12 cellular contexts compared by ENCODE assay signal in the genomic region with DNA sequence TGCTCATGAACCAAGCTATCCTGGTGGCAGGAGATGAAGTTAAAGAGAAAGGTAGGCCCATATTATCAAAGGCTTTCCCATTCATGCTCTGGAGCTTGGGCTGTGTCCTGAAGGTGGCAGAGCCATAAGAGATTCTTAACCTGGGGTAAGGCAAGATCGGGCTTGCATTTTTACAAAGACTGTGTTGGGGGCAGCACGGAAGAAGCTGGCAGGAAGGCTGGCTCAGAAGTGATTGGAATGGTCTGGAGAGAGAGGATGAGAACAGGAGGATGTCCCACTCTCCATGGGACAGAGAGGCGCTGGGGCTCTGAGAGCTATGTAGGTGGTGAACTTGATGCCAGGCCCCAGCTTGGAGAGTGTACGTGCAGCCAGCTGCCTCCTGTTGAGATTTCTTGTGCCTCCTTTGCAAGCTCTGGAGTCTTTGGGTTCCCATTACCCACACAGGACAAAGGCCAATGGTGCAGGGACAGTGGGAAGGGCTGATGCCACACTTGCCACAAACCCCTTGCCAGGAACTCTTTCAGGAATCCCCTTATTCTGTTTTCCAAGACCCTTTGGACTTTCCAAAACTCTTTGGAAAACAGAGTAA. TPM values are rescaled to one million over a fixed set of nuclear protein-coding genes. Genes with fewer than 3 reads are reported as not detected.
DNase-seq lines count a peak whose midpoint lies in the region; ATAC-seq, FAIRE-seq and TF ChIP-seq lines count a peak whose summit lies in the region.
"Had no signal": no experiment of that assay in that cellular context is flagged by ENCODE, and none has a peak within 500 bp of the region (broad histone marks: within the 10 kb centered on the region; RNA-seq: fewer than 3 reads in every experiment).

No MANE protein-coding gene starts in this region.

- WGBS in HUES64, result 58% methylated on average over 4 of the region's 4 CpGs
- WGBS in lung, 2 donors, result 82 to 91% methylated on average over 4 of the region's 4 CpGs

- H3K27ac ChIP-seq in HUES64 (ENCODE audit: low read depth, low read length) (peak overlapping the region; percentile 61), lung (ENCODE audit: low read depth in 1 of 2, low read length in 1 of 2) (peak overlapping the region; percentile 5 to 33), thoracic aorta (no peak overlapping the region)
- H3K27ac ChIP-seq: SK-N-MC had no signal

- H3K9ac ChIP-seq in HUES64 (ENCODE audit: low read depth, low read length), result peak overlapping the region; percentile 4; the same call in 1 of the 2 replicates

- intact Hi-C loops in posterior vena cava (cut with DNase I) (no loop called here), sciatic nerve (cut with DNase I) (no loop called here)

- H3K9me3 ChIP-seq in HUES64 (ENCODE audit: insufficient read depth, low read depth, low read length), result no peaks in the 10 kb centered on the region
- no peaks in the 10 kb centered on the region for H3K9me3 ChIP-seq in lung (ENCODE audit: control insufficient read depth in 2 of 2, insufficient read depth in 1 of 2, low read length in 1 of 2)
- no peaks in the 10 kb centered on the region for H3K9me3 ChIP-seq in thoracic aorta

- H3K27me3 ChIP-seq in HUES64 (ENCODE audit: insufficient read depth, low read length) (no peaks in the 10 kb centered on the region), bronchial epithelial cell (ENCODE audit: control insufficient read depth, insufficient read depth, low read length) (no peaks in the 10 kb centered on the region), lung (ENCODE audit: control insufficient read depth, insufficient read depth) (no peaks in the 10 kb centered on the region), thoracic aorta (replicated peaks; ENCODE audit: insufficient read depth) (no peaks in the 10 kb centered on the region)

- H3K4me3 ChIP-seq in HUES64 (ENCODE audit: low read length), result no peak overlapping the region
- H3K4me3 ChIP-seq in bronchial epithelial cell (ENCODE audit: low read depth, low read length), result no peak overlapping the region
- H3K4me3 ChIP-seq in lung, result no peak overlapping the region
- peak overlapping the region; percentile 52 for H3K4me3 ChIP-seq in thoracic aorta
- H3K4me3 ChIP-seq: SK-N-MC had no signal

- peak; percentile 47 for DNase-seq in bronchial epithelial cell (ENCODE audit: low read depth)
- no peak for DNase-seq in lung (ENCODE audit: low spot score)
- no peak for DNase-seq in thoracic aorta (ENCODE audit: low spot score)
- DNase-seq in posterior vena cava (ENCODE audit: low spot score), result no peak
- DNase-seq in sciatic nerve (ENCODE audit: low spot score), result no peak
- DNase-seq: activated CD4-positive, alpha-beta T cell treated with anti-CD3 and anti-CD28 coated beads for 36 hours; NCI-H1092; NCI-H524 treated with DMSO at 0.1 percent for 48 hours; stimulated activated naive CD8-positive, alpha-beta T cell treated with anti-CD3 and anti-CD28 coated beads, Interleukin-15, amount 100 ng/mL, for 72 hours had no signal

- H3K36me3 ChIP-seq in HUES64 (ENCODE audit: insufficient read depth, low read length) (no peaks in the 10 kb centered on the region), bronchial epithelial cell (ENCODE audit: control insufficient read depth, insufficient read depth, low read length) (no peaks in the 10 kb centered on the region), lung (ENCODE audit: control insufficient read depth in 2 of 2, insufficient read depth in 2 of 2, low read length in 2 of 2) (no peaks in the 10 kb centered on the region), thoracic aorta (no peaks in the 10 kb centered on the region)

- TF ChIP-seq CTCF in bronchial epithelial cell (IDR thresholded peaks at IDR 0.05; ENCODE audit: insufficient read depth, low read length, severe bottlenecking) (no peak), lung (IDR thresholded peaks at IDR 0.05; ENCODE audit: control extremely low read depth, extremely low read depth) (no peak), thoracic aorta (IDR thresholded peaks at IDR 0.05) (no peak)

- H3K4me1 ChIP-seq in HUES64 (ENCODE audit: insufficient read depth, low read length) (peaks cover 51% of the 10 kb centered on the region), lung (ENCODE audit: control insufficient read depth in 2 of 2, insufficient read depth in 2 of 2, low read length in 2 of 2) (peaks cover 0 to 12% of the 10 kb centered on the region in 2 donors), thoracic aorta (ENCODE audit: control insufficient read depth in 1 of 2, low read depth in 2 of 2) (no peaks in the 10 kb centered on the region)

- FAIRE-seq in bronchial epithelial cell (lab: Jason Lieb, UNC), result no peak

- no peak for ATAC-seq in lung (ENCODE audit: insufficient read depth, low FRiP score)
- ATAC-seq in thoracic aorta (ENCODE audit: insufficient number of reproducible peaks, low FRiP score, low read depth), result no peak
- no peak for ATAC-seq in GM18909 (IDR thresholded peaks at IDR 0.05; ENCODE audit: poor library complexity, unreplicated experiment)
- ATAC-seq in sciatic nerve, result no peak
- ATAC-seq: activated CD4-positive, alpha-beta T cell treated with anti-CD3 and anti-CD28 coated beads for 36 hours; stimulated activated naive CD8-positive, alpha-beta T cell treated with anti-CD3 and anti-CD28 coated beads, Interleukin-15, amount 100 ng/mL, for 72 hours had no signal

RNA-seq across cellular contexts. Expression of a gene that starts 40.6 kb away (rescaled TPM):
- polyA plus RNA-seq in HUES64 (2013, experiment 1 of 2), result 18.4 TPM
- polyA plus RNA-seq in HUES64 (2013, experiment 2 of 2), result 16.7 TPM
- total RNA-seq in bronchial epithelial cell (2.9 and 4.2 TPM in 2 replicates), lung (10 to 100 TPM; 30.5 to 47.8 TPM), thoracic aorta (1 to 10 TPM; 4.1 to 6.6 TPM), posterior vena cava (1 to 10 TPM; 3.4 to 3.7 TPM), sciatic nerve (6.3 TPM)
- polyA plus RNA-seq in lung, result 10 to 100 TPM in 1 of 2 donors, 1 to 10 TPM in 1; 9.8 to 10.6 TPM

Comparison
In these comparisons a context has a peak if more than half of its experiments do, and no peak if none do; other contexts are left out.
1. H3K27ac ChIP-seq: peak in HUES64 (single experiment) and lung (2 of 2); none in thoracic aorta (0 of 2).